Comparison of ENCODE assay signal across 8 cellular contexts in genomic region chr4:105145059-105145912, GRCh38. TPM values are rescaled to one million over a fixed set of nuclear protein-coding genes. Genes with fewer than 3 reads are reported as not detected.
DNase-seq lines count a peak whose midpoint lies in the region; ATAC-seq and TF ChIP-seq lines count a peak whose summit lies in the region.

No MANE protein-coding gene starts in this region.

- intact Hi-C loops in esophagus muscularis mucosa (cut with DNase I): loop anchor here (10.0 kb wide), 2 partner anchors 100 to 1170 kb away; partner anchors contain the start of genes AIMP1 and TBCK

- no peak for TF ChIP-seq CTCF in GM23338 (conservative IDR thresholded peaks at IDR 0.05; ENCODE audit: low read depth in 2 of 2)
- no peak for TF ChIP-seq CTCF in esophagus muscularis mucosa (IDR thresholded peaks at IDR 0.05)
- TF ChIP-seq CTCF in parathyroid adenoma (IDR thresholded peaks at IDR 0.05): no peak

- WGBS in esophagus muscularis mucosa: 30% methylated on average over 21 of the region's 21 CpGs

- no peaks in the 10 kb centered on the region; the same call in 1 of the 2 replicates for H3K79me2 ChIP-seq in GM23338 (replicated peaks; ENCODE audit: insufficient read depth)
- no peaks in the 10 kb centered on the region for H3K79me2 ChIP-seq in parathyroid adenoma

- H3K27ac Mint-ChIP-seq in GM23338: no peak overlapping the region

- H3K4me2 ChIP-seq in GM23338 (peak overlapping the region; percentile 100), parathyroid adenoma (ENCODE audit: low read length) (peak overlapping the region; percentile 86)

- H3K36me3 ChIP-seq in GM23338 (ENCODE audit: insufficient read depth): no peaks in the 10 kb centered on the region
- peaks cover 7% of the 10 kb centered on the region; the same call in 1 of the 2 replicates for H3K36me3 ChIP-seq in SJSA1
- H3K36me3 ChIP-seq in esophagus muscularis mucosa: no peaks in the 10 kb centered on the region
- H3K36me3 ChIP-seq in parathyroid adenoma (ENCODE audit: control insufficient read depth, insufficient read depth, low read length): no peaks in the 10 kb centered on the region

- no peak for TF ChIP-seq EP300 in esophagus muscularis mucosa (IDR thresholded peaks at IDR 0.05)

- no peaks in the 10 kb centered on the region for H3K9me3 Mint-ChIP-seq in GM23338

- H3K9me3 ChIP-seq in SJSA1 (replicated peaks) (no peaks in the 10 kb centered on the region), esophagus muscularis mucosa (no peaks in the 10 kb centered on the region), parathyroid adenoma (ENCODE audit: control insufficient read depth, low read length) (no peaks in the 10 kb centered on the region)

- ATAC-seq in GM23338 (no peak), GM21526 (IDR thresholded peaks at IDR 0.05; ENCODE audit: low FRiP score, unreplicated experiment) (no peak)

- peaks cover 26% of the 10 kb centered on the region for H4K20me1 ChIP-seq in GM23338 (replicated peaks; ENCODE audit: insufficient read depth)

- no peak overlapping the region for H2AFZ ChIP-seq in GM23338
- H2AFZ ChIP-seq in parathyroid adenoma: peak overlapping the region; percentile 89

- no peak overlapping the region for H3K9ac ChIP-seq in parathyroid adenoma

- H3K4me3 Mint-ChIP-seq in GM23338: peak overlapping the region; percentile 95

- H3K27me3 ChIP-seq in GM23338 (ENCODE audit: insufficient read depth): peaks cover 100% of the 10 kb centered on the region
- H3K27me3 ChIP-seq in SJSA1 (replicated peaks): no peaks in the 10 kb centered on the region
- no peaks in the 10 kb centered on the region for H3K27me3 ChIP-seq in esophagus muscularis mucosa
- H3K27me3 ChIP-seq in parathyroid adenoma (ENCODE audit: control insufficient read depth, insufficient read depth, low read length): no peaks in the 10 kb centered on the region

- no peak for TF ChIP-seq POLR2A in esophagus muscularis mucosa (IDR thresholded peaks at IDR 0.05; ENCODE audit: low read depth)

- H3K36me3 Mint-ChIP-seq in GM23338 (ENCODE audit: low read depth): no peaks in the 10 kb centered on the region; the same call in 2 of the 3 replicates

- H3K9me2 ChIP-seq in GM23338 (ENCODE audit: insufficient read depth): no peaks in the 10 kb centered on the region

- H3K27ac ChIP-seq in GM23338 (ENCODE audit: low read depth): no peak overlapping the region
- no peak overlapping the region for H3K27ac ChIP-seq in SJSA1
- H3K27ac ChIP-seq in esophagus muscularis mucosa (replicated peaks in 1 of 4): peak overlapping the region; percentile 85 to 88 (median 88)
- peak overlapping the region; percentile 32 for H3K27ac ChIP-seq in parathyroid adenoma

- in situ Hi-C loops in Caki2 (cut with HindIII; ENCODE audit: low pct_unique_long_range_greater_than_20kb, low sequenced_read_pairs): no loop called here

- H3F3A ChIP-seq in GM23338 (replicated peaks; ENCODE audit: low read depth): 0 out of 2 replicates have a peak, but pooled peaks cover 5% of the 10 kb centered on the region

- H3K4me3 ChIP-seq in GM23338: peak overlapping the region; percentile 86
- peak overlapping the region; percentile 94 for H3K4me3 ChIP-seq in SJSA1
- H3K4me3 ChIP-seq in esophagus muscularis mucosa: peak overlapping the region; percentile 79 to 91 (median 84)
- H3K4me3 ChIP-seq in parathyroid adenoma (ENCODE audit: low read depth, low read length): peak overlapping the region; percentile 98

- H3K4me1 ChIP-seq in GM23338 (ENCODE audit: insufficient read depth) (peaks cover 13% of the 10 kb centered on the region), SJSA1 (replicated peaks) (no peaks in the 10 kb centered on the region; the same call in 1 of the 2 replicates), esophagus muscularis mucosa (peaks cover 9 to 29% (median 22%) of the 10 kb centered on the region in 4 donors), parathyroid adenoma (no peaks in the 10 kb centered on the region)

- peaks cover 13% of the 10 kb centered on the region for H3K4me1 Mint-ChIP-seq in GM23338

- H3K27me3 Mint-ChIP-seq in GM23338 (ENCODE audit: insufficient read depth, low read depth, poor library complexity): peaks cover 74% of the 10 kb centered on the region

- DNase-seq in Caki2 (ENCODE audit: low read depth): peak; percentile 35
- DNase-seq in GM23338 (ENCODE audit: low spot score): no peak
- no peak for DNase-seq in SJSA1 (ENCODE audit: low read depth in 1 of 2, low spot score in 2 of 2)
- no peak for DNase-seq in esophagus muscularis mucosa (ENCODE audit: extremely low spot score)
- no peak for DNase-seq in HuH-7 (ENCODE audit: low spot score)
- no peak for DNase-seq in NCI-H1694 treated with DMSO at 0.1 percent for 48 hours (lab: John Stamatoyannopoulos, UW)

TF ChIP-seq in GM23338, 12 proteins besides CTCF, POLR2A, EP300 and RAD21 (continues in another document):
- TF ChIP-seq REST (IDR thresholded peaks at IDR 0.05; ENCODE audit: unreplicated experiment): no peak
- TF ChIP-seq JUNB (IDR thresholded peaks at IDR 0.05; ENCODE audit: unreplicated experiment): no peak
- no peak for TF ChIP-seq ZNF331 (CRISPR knock-in tag; IDR thresholded peaks at IDR 0.05; ENCODE audit: low read depth)
- no peak for TF ChIP-seq EZH2phosphoT487 (IDR thresholded peaks at IDR 0.05; ENCODE audit: unreplicated experiment)
- peak; percentile 31 for TF ChIP-seq EZH2 (IDR thresholded peaks at IDR 0.05; ENCODE audit: low read depth, unreplicated experiment)
- no peak for TF ChIP-seq ZNF114 (CRISPR knock-in tag; IDR thresholded peaks at IDR 0.05)

RNA-seq across cellular contexts. Expression of gene TET2, which starts 1.4 kb away (rescaled TPM):
- 4.1 and 4.3 TPM in 2 replicates for total RNA-seq in Caki2 (2014; rRNA removed; shearing (Covaris generic); ENCODE audit: low replicate concordance)
- total RNA-seq in GM23338 (2014; rRNA removed; shearing (Covaris generic)): 1.8 and 2.2 TPM in 2 replicates
- 0.97 and 1.2 TPM in 2 replicates for polyA plus RNA-seq in GM23338 (2016; fragmentation: Nextera tagmentation; extraction: Ambion mirVana)
- total RNA-seq in SJSA1 (2014; rRNA removed; shearing (Covaris generic)): 7.1 and 13.1 TPM in 2 replicates
- 10 to 100 TPM; 22.0 to 31.5 (median 28.0) TPM for total RNA-seq in esophagus muscularis mucosa

Comparison
In these comparisons a context has a peak if more than half of its experiments do, and no peak if none do; other contexts are left out.
1. H3K27ac ChIP-seq: peak in esophagus muscularis mucosa (4 of 4) and parathyroid adenoma (single experiment); none in GM23338 (single experiment) and SJSA1 (single experiment).
2. Peak in every context shown above with its lines, with median percentiles within 50 percentile points of each other: H3K4me3 ChIP-seq.